ENCODE assay signal across 4 cellular contexts in the genomic region with DNA sequence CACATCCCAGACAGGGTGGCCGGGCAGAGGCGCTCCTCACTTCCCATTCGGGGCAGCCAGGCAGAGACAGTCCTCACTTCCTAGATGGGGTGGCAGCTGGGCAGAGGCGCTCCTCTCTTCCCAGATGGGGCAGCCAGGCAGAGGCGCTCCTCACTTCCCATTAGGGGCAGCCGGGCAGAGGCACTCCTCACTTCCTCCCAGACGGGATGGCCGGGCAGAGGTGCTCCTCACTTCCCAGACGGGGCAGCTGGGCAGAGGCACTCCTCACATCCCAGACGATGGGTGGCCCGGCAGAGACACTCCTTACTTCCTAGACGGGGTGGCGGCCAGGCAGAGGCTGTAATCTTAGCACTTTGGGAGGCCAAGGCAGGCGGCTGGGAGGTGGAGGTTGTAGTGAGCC. TPM values are rescaled to one million over a fixed set of nuclear protein-coding genes. Genes with fewer than 3 reads are reported as not detected.
DNase-seq lines count a peak whose midpoint lies in the region; ATAC-seq lines count a peak whose summit lies in the region.
"Not testable (repeated sequence)": the region's sequence is repeated elsewhere in the genome, so short reads cannot be mapped to it uniquely, and the experiment has no call there.

No MANE protein-coding gene starts in this region.

- peak overlapping the region; percentile 52 for H3K4me3 Mint-ChIP-seq in T-helper 17 cell
- not testable (repeated sequence) for H3K4me3 Mint-ChIP-seq in activated T-helper 17 cell treated with anti-CD3 and anti-CD28 coated beads, Interleukin-2, amount 50 U/mL, for 72 hours

- not testable (repeated sequence) for H3K9me3 Mint-ChIP-seq in activated T-helper 17 cell treated with anti-CD3 and anti-CD28 coated beads, Interleukin-2, amount 50 U/mL, for 72 hours

- not testable (repeated sequence) for H3K27ac Mint-ChIP-seq in T-helper 17 cell
- peak overlapping the region; percentile 33 for H3K27ac Mint-ChIP-seq in activated T-helper 17 cell treated with anti-CD3 and anti-CD28 coated beads, Interleukin-2, amount 50 U/mL, for 72 hours

- peaks cover 28% of the 10 kb centered on the region for H3K9me3 ChIP-seq in BLaER1
- H3K9me3 ChIP-seq in T-helper 17 cell (ENCODE audit: control insufficient read depth, low read length, poor library complexity, severe bottlenecking) = not testable (repeated sequence)

- H3K27me3 ChIP-seq in BLaER1 = not testable (repeated sequence)

- not testable (repeated sequence) for H3K9ac ChIP-seq in BLaER1

- DNase-seq in T-helper 17 cell = not testable (repeated sequence)
- DNase-seq in Right ventricle myocardium inferior (ENCODE audit: missing footprints) = peak; percentile 62

- H3K27me3 Mint-ChIP-seq in T-helper 17 cell; activated T-helper 17 cell treated with anti-CD3 and anti-CD28 coated beads, Interleukin-2, amount 50 U/mL, for 72 hours: not testable (repeated sequence)

- ATAC-seq in T-helper 17 cell; activated T-helper 17 cell treated with anti-CD3 and anti-CD28 coated beads, Interleukin-2, amount 50 U/mL, for 72 hours (replicated peaks); Right ventricle myocardium inferior: not testable (repeated sequence)

- H3K4me3 ChIP-seq in BLaER1 = 0 out of 2 replicates have a peak overlapping the region, but pooled peaks have one; percentile 18

- intact Hi-C loops in Right ventricle myocardium inferior (cut with DNase I) = not testable (repeated sequence)

- peaks cover 14% of the 10 kb centered on the region for H3K36me3 ChIP-seq in BLaER1

- not testable (repeated sequence) for H3K4me1 ChIP-seq in BLaER1

- H3K4me1 Mint-ChIP-seq in T-helper 17 cell = peaks cover 16% of the 10 kb centered on the region
- peaks cover 37% of the 10 kb centered on the region for H3K4me1 Mint-ChIP-seq in activated T-helper 17 cell treated with anti-CD3 and anti-CD28 coated beads, Interleukin-2, amount 50 U/mL, for 72 hours

- not testable (repeated sequence) for H3K4me2 ChIP-seq in BLaER1

- not testable (repeated sequence) for H4K20me1 ChIP-seq in BLaER1

- not testable (repeated sequence) for H3K27ac ChIP-seq in BLaER1

- H3K36me3 Mint-ChIP-seq in T-helper 17 cell (ENCODE audit: low read depth) = not testable (repeated sequence)
- peaks cover 37% of the 10 kb centered on the region for H3K36me3 Mint-ChIP-seq in activated T-helper 17 cell treated with anti-CD3 and anti-CD28 coated beads, Interleukin-2, amount 50 U/mL, for 72 hours (ENCODE audit: low read depth)

RNA-seq across cellular contexts. Expression of gene CASP6, which starts 24.3 kb away (rescaled TPM):
- total RNA-seq in T-helper 17 cell (10 to 100 TPM; 16.8 to 17.1 TPM), Right ventricle myocardium inferior (8.9 TPM)
- 10 to 100 TPM; 21.6 to 30.0 TPM for total RNA-seq in activated T-helper 17 cell treated with anti-CD3 and anti-CD28 coated beads, Interleukin-2, amount 50 U/mL, for 72 hours

RNA-seq across cellular contexts. Expression of gene PLA2G12A, which starts 50.9 kb away (rescaled TPM):
- 10 to 100 TPM; 13.8 to 39.4 TPM for total RNA-seq in T-helper 17 cell
- total RNA-seq in activated T-helper 17 cell treated with anti-CD3 and anti-CD28 coated beads, Interleukin-2, amount 50 U/mL, for 72 hours = 10 to 100 TPM; 17.8 to 27.5 TPM
- 64.8 TPM for total RNA-seq in Right ventricle myocardium inferior
